In genomic region chr3:9914559-9915251, GRCh38 we compare ENCODE assay signal across 8 cellular contexts. TPM values are rescaled to one million over a fixed set of nuclear protein-coding genes. Genes with fewer than 3 reads are reported as not detected.
DNase-seq lines count a peak whose midpoint lies in the region; ATAC-seq and TF ChIP-seq lines count a peak whose summit lies in the region.

No MANE protein-coding gene starts in this region.

- no peaks in the 10 kb centered on the region for H3K9me3 Mint-ChIP-seq in brain
- no peaks in the 10 kb centered on the region for H3K9me3 Mint-ChIP-seq in naive thymus-derived CD4-positive, alpha-beta T cell

- ATAC-seq in naive thymus-derived CD4-positive, alpha-beta T cell, result no peak
- ATAC-seq in HG03175 (IDR thresholded peaks at IDR 0.05; ENCODE audit: unreplicated experiment), result no peak

- H3K4me3 Mint-ChIP-seq in brain, result peak overlapping the region; percentile 34 to 68 (median 61)
- peak overlapping the region in 9 of 10 donors; percentile 55 to 85 (median 72) for H3K4me3 Mint-ChIP-seq in naive thymus-derived CD4-positive, alpha-beta T cell

- peak; percentile 10 for DNase-seq in BE2C
- peak; percentile 12 for DNase-seq in HCEC 1CT
- DNase-seq in naive thymus-derived CD4-positive, alpha-beta T cell, result no peak
- no peak for DNase-seq in activated gamma-delta T cell (lab: John Stamatoyannopoulos, UW)
- DNase-seq in NCI-H748 (lab: John Stamatoyannopoulos, UW; ENCODE audit: unreplicated experiment), result no peak
- DNase-seq in GDM1 (lab: John Stamatoyannopoulos, UW), result no peak

- no peak for TF ChIP-seq CTCF in BE2C (IDR thresholded peaks at IDR 0.05; ENCODE audit: low read depth, low read length)
- TF ChIP-seq CTCF in brain (conservative IDR thresholded peaks at IDR 0.05), result no peak

- POLR2A ChIA-PET in naive thymus-derived CD4-positive, alpha-beta T cell (lab: Charles Lee), result interaction anchor here (1.2 kb wide), 1 partner anchor 24 kb away, joined by 3 read pairs; the partner anchor contains the start of gene JAGN1

- peak overlapping the region; percentile 33 for H3K4me3 ChIP-seq in BE2C (ENCODE audit: low read depth, low read length)
- H3K4me3 ChIP-seq in naive thymus-derived CD4-positive, alpha-beta T cell (ENCODE audit: low read length), result peak overlapping the region; percentile 48

- CTCF ChIA-PET in naive thymus-derived CD4-positive, alpha-beta T cell (lab: Charles Lee), result no interaction called here

- no peak overlapping the region for H3K27ac ChIP-seq in naive thymus-derived CD4-positive, alpha-beta T cell (ENCODE audit: low read depth, low read length)

- H3K27me3 Mint-ChIP-seq in brain, result peaks cover 28% of the 10 kb centered on the region
- H3K27me3 Mint-ChIP-seq in naive thymus-derived CD4-positive, alpha-beta T cell, result peaks cover 0 to 3% (median 0%) of the 10 kb centered on the region in 5 donors

- no peaks in the 10 kb centered on the region for H3K9me3 ChIP-seq in BE2C
- no peaks in the 10 kb centered on the region for H3K9me3 ChIP-seq in naive thymus-derived CD4-positive, alpha-beta T cell (ENCODE audit: control insufficient read depth in 2 of 3, low read length in 3 of 3)

- H3K27me3 ChIP-seq in BE2C, result no peaks in the 10 kb centered on the region
- no peaks in the 10 kb centered on the region for H3K27me3 ChIP-seq in naive thymus-derived CD4-positive, alpha-beta T cell (ENCODE audit: control insufficient read depth in 2 of 2, insufficient read depth in 2 of 2, low read length in 2 of 2)

- H3K36me3 Mint-ChIP-seq in brain, result no peaks in the 10 kb centered on the region
- H3K36me3 Mint-ChIP-seq in naive thymus-derived CD4-positive, alpha-beta T cell, result no peaks in the 10 kb centered on the region

- peaks cover 22% of the 10 kb centered on the region for H3K4me1 Mint-ChIP-seq in brain
- H3K4me1 Mint-ChIP-seq in naive thymus-derived CD4-positive, alpha-beta T cell, result peaks cover 0 to 19% (median 8%) of the 10 kb centered on the region in 7 donors

- no peak overlapping the region for H3K27ac Mint-ChIP-seq in brain
- H3K27ac Mint-ChIP-seq in naive thymus-derived CD4-positive, alpha-beta T cell, result no peak overlapping the region

- H3K4me1 ChIP-seq in BE2C, result peaks cover 5% of the 10 kb centered on the region; the same call in 1 of the 2 replicates
- H3K4me1 ChIP-seq in naive thymus-derived CD4-positive, alpha-beta T cell (ENCODE audit: control insufficient read depth in 2 of 2, insufficient read depth in 2 of 2, low read length in 2 of 2), result peaks cover 0 to 11% of the 10 kb centered on the region in 2 donors

- H3K36me3 ChIP-seq in BE2C, result no peaks in the 10 kb centered on the region
- H3K36me3 ChIP-seq in naive thymus-derived CD4-positive, alpha-beta T cell (ENCODE audit: control insufficient read depth in 2 of 3, insufficient read depth in 3 of 3, low read length in 3 of 3), result no peaks in the 10 kb centered on the region

- intact Hi-C loops in naive thymus-derived CD4-positive, alpha-beta T cell (cut with micrococcal nuclease), result loop anchor here in 1 of 2 donors (1.0 to 2.0 kb wide), 2 partner anchors 24 to 66 kb away; partner anchors contain the start of gene JAGN1

RNA-seq across cellular contexts. Expression of gene IL17RC, which starts 2.2 kb away (rescaled TPM):
- polyA plus RNA-seq in BE2C (2012; ENCODE audit: insufficient read depth, insufficient read length, low read depth), result 6.3 TPM
- polyA plus RNA-seq in brain (ENCODE audit: insufficient read depth, low read depth, low replicate concordance), result 22.7 TPM
- 1 to 10 TPM in 3 of 5 experiments, under 1 TPM in 2; 0.70 to 3.2 (median 1.4) TPM for total RNA-seq in naive thymus-derived CD4-positive, alpha-beta T cell
- polyA plus RNA-seq in naive thymus-derived CD4-positive, alpha-beta T cell, result 10 to 100 TPM in 1 of 2 donors, 1 to 10 TPM in 1; 8.3 to 11.9 TPM

RNA-seq across cellular contexts. Expression of gene IL17RE, which starts 12.1 kb away (rescaled TPM):
- polyA plus RNA-seq in BE2C (2012; ENCODE audit: insufficient read depth, insufficient read length, low read depth), result 2.9 TPM
- polyA plus RNA-seq in brain (ENCODE audit: insufficient read depth, low read depth, low replicate concordance), result 1.6 TPM
- total RNA-seq in naive thymus-derived CD4-positive, alpha-beta T cell, result 1 to 10 TPM in 2 of 5 experiments, under 1 TPM in 3; 0.19 to 2.2 (median 0.38) TPM
- polyA plus RNA-seq in naive thymus-derived CD4-positive, alpha-beta T cell, result not detected

RNA-seq across cellular contexts. Expression of gene CRELD1, which starts 18.9 kb away (rescaled TPM):
- 45.8 TPM for polyA plus RNA-seq in BE2C (2012; ENCODE audit: insufficient read depth, insufficient read length, low read depth)
- 32.3 TPM for polyA plus RNA-seq in brain (ENCODE audit: insufficient read depth, low read depth, low replicate concordance)
- 10 to 100 TPM; 21.0 to 64.9 (median 29.6) TPM for total RNA-seq in naive thymus-derived CD4-positive, alpha-beta T cell
- 10 to 100 TPM; 30.1 to 31.0 TPM for polyA plus RNA-seq in naive thymus-derived CD4-positive, alpha-beta T cell

RNA-seq across cellular contexts. Expression of gene JAGN1, which starts 24.3 kb away (rescaled TPM):
- 22.8 TPM for polyA plus RNA-seq in BE2C (2012; ENCODE audit: insufficient read depth, insufficient read length, low read depth)
- polyA plus RNA-seq in brain (ENCODE audit: insufficient read depth, low read depth, low replicate concordance), result 21.2 TPM
- total RNA-seq in naive thymus-derived CD4-positive, alpha-beta T cell, result 10 to 100 TPM; 16.0 to 34.5 (median 28.1) TPM
- 10 to 100 TPM; 44.8 to 54.5 TPM for polyA plus RNA-seq in naive thymus-derived CD4-positive, alpha-beta T cell

RNA-seq across cellular contexts. Expression of gene CIDEC, which starts 34.7 kb away (rescaled TPM):
- not detected for polyA plus RNA-seq in BE2C (2012; ENCODE audit: insufficient read depth, insufficient read length, low read depth)
- not detected for polyA plus RNA-seq in brain (ENCODE audit: insufficient read depth, low read depth, low replicate concordance)
- total RNA-seq in naive thymus-derived CD4-positive, alpha-beta T cell, result not detected
- polyA plus RNA-seq in naive thymus-derived CD4-positive, alpha-beta T cell, result not detected

Comparison
In these comparisons a context has a peak if more than half of its experiments do, and no peak if none do; other contexts are left out.
1. DNase-seq: peak in BE2C (single experiment) and HCEC 1CT (single experiment); none in naive thymus-derived CD4-positive, alpha-beta T cell (0 of 9), activated gamma-delta T cell (single experiment), NCI-H748 (single experiment) and GDM1 (single experiment).